ENCODE assay signal across 8 cellular contexts in the genomic region with DNA sequence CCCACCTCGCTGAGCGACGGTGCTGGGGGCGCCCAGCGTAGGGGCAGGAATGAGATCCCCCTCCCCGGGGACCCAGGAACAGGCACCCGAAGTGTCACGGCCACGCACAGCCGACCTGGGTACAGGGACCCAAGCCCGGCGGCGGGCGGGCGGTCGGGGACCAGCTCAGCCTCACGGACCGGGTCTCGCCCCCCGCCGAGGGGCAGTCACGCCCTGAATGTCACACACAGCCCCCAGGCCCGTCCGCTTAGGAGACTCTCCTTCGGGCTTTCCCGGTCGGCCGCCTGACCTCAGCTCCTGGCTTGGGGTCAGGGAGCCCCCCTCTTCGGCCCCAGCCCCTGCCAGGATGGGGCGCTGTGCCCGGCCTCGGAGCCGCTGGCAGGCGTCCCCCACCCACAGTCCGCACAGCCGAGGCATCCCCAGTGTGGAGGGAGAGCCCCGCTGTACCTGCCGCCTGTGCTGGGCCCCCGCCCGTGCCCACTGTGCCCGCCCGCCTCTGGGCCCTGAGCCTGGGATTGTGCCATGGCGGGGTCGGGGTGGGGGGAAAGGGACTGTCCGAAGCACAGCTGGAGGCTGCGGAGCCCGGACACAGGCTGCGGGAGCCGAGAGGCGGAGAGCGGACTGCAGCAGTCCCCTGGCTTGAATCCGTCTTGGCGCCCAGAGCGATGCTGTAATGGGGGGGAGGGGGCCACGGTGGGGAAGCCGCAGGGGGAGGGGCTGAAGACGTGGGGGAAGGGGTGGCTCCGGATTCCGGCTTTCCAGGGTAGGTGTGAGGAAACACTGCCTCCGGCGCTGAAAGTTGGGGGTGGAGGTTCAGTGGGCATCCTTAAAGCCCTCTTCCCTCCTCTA. TPM values are rescaled to one million over a fixed set of nuclear protein-coding genes. Genes with fewer than 3 reads are reported as not detected.
DNase-seq lines count a peak whose midpoint lies in the region; ATAC-seq and TF ChIP-seq lines count a peak whose summit lies in the region.

No MANE protein-coding gene starts in this region.

- H3K27ac ChIP-seq in prostate gland, result no peak overlapping the region

- H3K9me3 ChIP-seq in prostate gland, result no peaks in the 10 kb centered on the region

- peak; percentile 39 for DNase-seq in ELF-1 (ENCODE audit: low read depth, low spot score)
- DNase-seq in NCI-H82 (lab: John Stamatoyannopoulos, UW), result peak; percentile 68
- DNase-seq in prostate gland (ENCODE audit: low spot score), result no peak
- no peak for DNase-seq in medulla oblongata (ENCODE audit: extremely low spot score)
- no peak for DNase-seq in GDM1 (lab: John Stamatoyannopoulos, UW)
- no peak for DNase-seq in hippocampal formation (lab: John Stamatoyannopoulos, UW)
- DNase-seq in ACHN, result no peak

- H3K36me3 ChIP-seq in prostate gland, result no peaks in the 10 kb centered on the region

- no peak for TF ChIP-seq POLR2A in prostate gland (IDR thresholded peaks at IDR 0.05)

- in situ Hi-C loops in ACHN (cut with HindIII; ENCODE audit: low pct_ligation_motif_present, low pct_unique_long_range_greater_than_20kb, low sequenced_read_pairs), result no loop called here

- peak; percentile 21 for ATAC-seq in esophagus mucosa

- H3K4me3 ChIP-seq in prostate gland, result peak overlapping the region; percentile 19 to 40

- TF ChIP-seq CTCF in prostate gland (IDR thresholded peaks at IDR 0.05), result no peak

- H3K4me1 ChIP-seq in prostate gland (replicated peaks), result peaks cover 8% of the 10 kb centered on the region

- 3% methylated on average over 37 of the region's 61 CpGs for WGBS in prostate gland

- intact Hi-C loops in prostate gland (cut with DNase I), result no loop called here

- peaks cover 17% of the 10 kb centered on the region for H3K27me3 ChIP-seq in prostate gland (replicated peaks; ENCODE audit: insufficient read depth)

RNA-seq across cellular contexts. Expression of gene DLGAP3, which starts 0.6 kb away (rescaled TPM):
- 0.28 TPM for total RNA-seq in esophagus mucosa
- total RNA-seq in prostate gland, result 1 to 10 TPM in 1 of 2 donors, under 1 TPM in 1; 0.14 to 7.1 TPM

RNA-seq across cellular contexts. Expression of gene TMEM35B, which starts 55.1 kb away (rescaled TPM):
- 4.2 TPM for total RNA-seq in esophagus mucosa
- total RNA-seq in prostate gland, result 10 to 100 TPM; 60.8 to 64.4 TPM

Comparison
In these comparisons a context has a peak if more than half of its experiments do, and no peak if none do; other contexts are left out.
1. DNase-seq: peak in ELF-1 (single experiment) and NCI-H82 (single experiment); none in prostate gland (single experiment), medulla oblongata (single experiment), GDM1 (single experiment), hippocampal formation (0 of 2) and ACHN (single experiment).
2. RNA of gene TMEM35B, which starts 55.1 kb away (total RNA-seq): 60.8 to 64.4 TPM in prostate gland; 4.2 TPM in esophagus mucosa (single experiment); every median in the first group is over 10 times any median in the second.